ENCODE assay signal across 8 cellular contexts in genomic region chrX:72306851-72307645, GRCh38. TPM values are rescaled to one million over a fixed set of nuclear protein-coding genes. Genes with fewer than 3 reads are reported as not detected.
DNase-seq lines count a peak whose midpoint lies in the region; ATAC-seq and TF ChIP-seq lines count a peak whose summit lies in the region.

No MANE protein-coding gene starts in this region.

- H3K4me1 ChIP-seq in spleen, result peaks cover 10 to 50% (median 38%) of the 10 kb centered on the region in 6 donors

- H3K36me3 ChIP-seq in spleen, result no peaks in the 10 kb centered on the region

- no peaks in the 10 kb centered on the region for H3K9me3 ChIP-seq in spleen

- no peak for TF ChIP-seq CTCF in spleen (IDR thresholded peaks at IDR 0.05 in 8 of 11, conservative IDR thresholded peaks at IDR 0.05 in 3 of 11)

- peaks cover 10 to 96% (median 78%) of the 10 kb centered on the region in 7 donors for H3K27me3 ChIP-seq in spleen (replicated peaks in 1 of 7)

- H3K4me3 ChIP-seq in GM08714 (ENCODE audit: low read length), result peak overlapping the region; percentile 31; the same call in 1 of the 2 replicates
- peak overlapping the region; percentile 27 to 72 (median 47) for H3K4me3 ChIP-seq in spleen

- peaks cover 12% of the 10 kb centered on the region for H3K4me1 Mint-ChIP-seq in T-helper 2 cell treated with Interferon-gamma antibody and Interleukin-4, amounts not matched to agents 5 μg/mL and 100 μg/mL, for 36 hours (ENCODE audit: low read depth)
- H3K4me1 Mint-ChIP-seq in dendritic cell treated with granulocyte-macrophage colony-stimulating factor and Interleukin-4, amounts not matched to agents 40 ng/mL and 50 ng/mL, for 4 days (ENCODE audit: low read depth), result peaks cover 31% of the 10 kb centered on the region

- H3K27me3 Mint-ChIP-seq in T-helper 2 cell treated with Interferon-gamma antibody and Interleukin-4, amounts not matched to agents 5 μg/mL and 100 μg/mL, for 36 hours (ENCODE audit: low read depth), result peaks cover 63% of the 10 kb centered on the region
- H3K27me3 Mint-ChIP-seq in dendritic cell treated with granulocyte-macrophage colony-stimulating factor and Interleukin-4, amounts not matched to agents 40 ng/mL and 50 ng/mL, for 4 days, result peaks cover 75% of the 10 kb centered on the region

- no peaks in the 10 kb centered on the region for H3K36me3 Mint-ChIP-seq in T-helper 2 cell treated with Interferon-gamma antibody and Interleukin-4, amounts not matched to agents 5 μg/mL and 100 μg/mL, for 36 hours (ENCODE audit: low read depth)
- no peaks in the 10 kb centered on the region for H3K36me3 Mint-ChIP-seq in dendritic cell treated with granulocyte-macrophage colony-stimulating factor and Interleukin-4, amounts not matched to agents 40 ng/mL and 50 ng/mL, for 4 days (ENCODE audit: low read depth)

- intact Hi-C loops in dendritic cell treated with granulocyte-macrophage colony-stimulating factor and Interleukin-4, amounts not matched to agents 40 ng/mL and 50 ng/mL, for 4 days (cut with micrococcal nuclease), result no loop called here
- intact Hi-C loops in spleen (cut with DNase I; ENCODE audit: low total_unique reads), result no loop called here

- H3K27ac ChIP-seq in spleen, result no peak overlapping the region

- peak; percentile 63 for DNase-seq in NCI-H146 treated with DMSO at 0.1 percent for 48 hours (lab: John Stamatoyannopoulos, UW; ENCODE audit: unreplicated experiment)
- peak; percentile 5 for DNase-seq in T-helper 2 cell treated with Interferon-gamma antibody and Interleukin-4, amounts not matched to agents 5 μg/mL and 100 μg/mL, for 36 hours (ENCODE audit: low spot score)
- peak; percentile 92 for DNase-seq in left kidney (ENCODE audit: low read depth, low spot score)
- DNase-seq in spleen, result peak; percentile 88

- ATAC-seq in HG02588 (IDR thresholded peaks at IDR 0.05; ENCODE audit: unreplicated experiment), result peak; percentile 74
- ATAC-seq in HG03571 (IDR thresholded peaks at IDR 0.05; ENCODE audit: unreplicated experiment), result no peak

- H3K9me3 Mint-ChIP-seq in T-helper 2 cell treated with Interferon-gamma antibody and Interleukin-4, amounts not matched to agents 5 μg/mL and 100 μg/mL, for 36 hours, result no peaks in the 10 kb centered on the region
- H3K9me3 Mint-ChIP-seq in dendritic cell treated with granulocyte-macrophage colony-stimulating factor and Interleukin-4, amounts not matched to agents 40 ng/mL and 50 ng/mL, for 4 days, result no peaks in the 10 kb centered on the region

- no peak overlapping the region for H3K27ac Mint-ChIP-seq in T-helper 2 cell treated with Interferon-gamma antibody and Interleukin-4, amounts not matched to agents 5 μg/mL and 100 μg/mL, for 36 hours
- peak overlapping the region; percentile 34 for H3K27ac Mint-ChIP-seq in dendritic cell treated with granulocyte-macrophage colony-stimulating factor and Interleukin-4, amounts not matched to agents 40 ng/mL and 50 ng/mL, for 4 days

- no peak for TF ChIP-seq POLR2A in spleen (IDR thresholded peaks at IDR 0.05)

- H3K4me3 Mint-ChIP-seq in T-helper 2 cell treated with Interferon-gamma antibody and Interleukin-4, amounts not matched to agents 5 μg/mL and 100 μg/mL, for 36 hours, result peak overlapping the region; percentile 84
- H3K4me3 Mint-ChIP-seq in dendritic cell treated with granulocyte-macrophage colony-stimulating factor and Interleukin-4, amounts not matched to agents 40 ng/mL and 50 ng/mL, for 4 days, result peak overlapping the region; percentile 81

- 0 to 26% (median 3%) methylated on average over 21 to 56 of the region's 56 CpGs for WGBS in spleen, 5 donors

RNA-seq across cellular contexts. Expression of gene CITED1, which starts 1.3 kb away (rescaled TPM):
- total RNA-seq in spleen, result under 1 TPM in 2 of 7 donors, not detected in 5; 0.49 to 0.73 TPM
- polyA plus RNA-seq in spleen, result under 1 TPM; 0.33 to 0.37 (median 0.35) TPM

RNA-seq across cellular contexts. Expression of gene RPS4X, which starts 30.0 kb away (rescaled TPM):
- total RNA-seq in spleen, result 1,000 to 10,000 TPM in 4 of 7 donors, 100 to 1,000 TPM in 3; 624 to 1,282 (median 1,031) TPM
- 1,000 to 10,000 TPM; 1,352 to 2,922 (median 1,774) TPM for polyA plus RNA-seq in spleen

Comparison
In these comparisons a context has a peak if more than half of its experiments do, and no peak if none do; other contexts are left out.
1. DNase-seq: peak in every context shown above with its lines; median percentile 92 in left kidney; 88 in spleen; 63 in NCI-H146 treated with DMSO at 0.1 percent for 48 hours; 5 in T-helper 2 cell treated with Interferon-gamma antibody and Interleukin-4, amounts not matched to agents 5 μg/mL and 100 μg/mL, for 36 hours.